24 cellular contexts compared by ENCODE assay signal in genomic region chr7:17623546-17624185, GRCh38.
DNase-seq lines count a peak whose midpoint lies in the region; ATAC-seq, FAIRE-seq and TF ChIP-seq lines count a peak whose summit lies in the region.
"Had no signal": no experiment of that assay in that cellular context is flagged by ENCODE, and none has a peak within 500 bp of the region (broad histone marks: within the 10 kb centered on the region; RNA-seq: fewer than 3 reads in every experiment).

No MANE protein-coding gene starts in this region.

- H3K27me3 Mint-ChIP-seq in stimulated activated memory B cell treated with anti-CD40 and anti-IgM and Interleukin-4, amounts not matched to agents 10 μg/mL and 1 μg/mL and 100 μg/mL, for 72 hours: no peaks in the 10 kb centered on the region
- H3K27me3 Mint-ChIP-seq: activated CD4-positive, alpha-beta T cell treated with anti-CD3 and anti-CD28 coated beads, Interleukin-2, amount 10 ng/mL, durations not matched to agents 7 days and 5 days; activated naive CD8-positive, alpha-beta T cell treated with anti-CD3 and anti-CD28 coated beads for 36 hours had no signal

- H3K36me3 ChIP-seq in Panc1 (ENCODE audit: control insufficient read depth, insufficient read depth, low read length): no peaks in the 10 kb centered on the region
- H3K36me3 ChIP-seq: BLaER1 treated with 17β-estradiol and CSF1 and Interleukin-3, amounts not matched to agents 10 nM and 100 nM; gastrocnemius medialis had no signal

- ATAC-seq in Panc1: no peak
- peak; percentile 9 for ATAC-seq in stimulated activated memory B cell treated with anti-CD40 and anti-IgM and Interleukin-4, amounts not matched to agents 10 μg/mL and 1 μg/mL and 100 μg/mL, for 72 hours
- ATAC-seq in GM18867 (IDR thresholded peaks at IDR 0.05; ENCODE audit: unreplicated experiment): no peak
- ATAC-seq: gastrocnemius medialis had no signal

- no peak overlapping the region for H3K4me3 Mint-ChIP-seq in stimulated activated memory B cell treated with anti-CD40 and anti-IgM and Interleukin-4, amounts not matched to agents 10 μg/mL and 1 μg/mL and 100 μg/mL, for 72 hours
- H3K4me3 Mint-ChIP-seq: activated CD4-positive, alpha-beta T cell treated with anti-CD3 and anti-CD28 coated beads, Interleukin-2, amount 10 ng/mL, durations not matched to agents 7 days and 5 days; activated naive CD8-positive, alpha-beta T cell treated with anti-CD3 and anti-CD28 coated beads for 36 hours had no signal

- no peak for TF ChIP-seq CTCF in Panc1 (IDR thresholded peaks at IDR 0.05)

- in situ Hi-C loops in Panc1 (cut with HindIII; ENCODE audit: low pct_unique_long_range_greater_than_20kb, low sequenced_read_pairs): no loop called here

- intact Hi-C loops in Panc1 (cut with micrococcal nuclease; ENCODE audit: unreplicated experiment): no loop called here

- H3K4me1 ChIP-seq in Panc1 (ENCODE audit: control insufficient read depth, insufficient read depth, low read length): peaks cover 22% of the 10 kb centered on the region
- H3K4me1 ChIP-seq: gastrocnemius medialis had no signal

- H3K4me3 ChIP-seq in Panc1 (ENCODE audit: low read depth in 2 of 2, low read length in 2 of 2): no peak overlapping the region
- H3K4me3 ChIP-seq: BLaER1 treated with 17β-estradiol and CSF1 and Interleukin-3, amounts not matched to agents 10 nM and 100 nM; dorsolateral prefrontal cortex; gastrocnemius medialis; lung had no signal

- no TSS peak for BruUV-seq in Panc1 (replicated peaks; lab: Mats Ljungman, UMichigan)

- no peaks in the 10 kb centered on the region for H3K9me3 Mint-ChIP-seq in stimulated activated memory B cell treated with anti-CD40 and anti-IgM and Interleukin-4, amounts not matched to agents 10 μg/mL and 1 μg/mL and 100 μg/mL, for 72 hours
- H3K9me3 Mint-ChIP-seq: activated CD4-positive, alpha-beta T cell treated with anti-CD3 and anti-CD28 coated beads, Interleukin-2, amount 10 ng/mL, durations not matched to agents 7 days and 5 days; activated T-helper 2 cell treated with anti-CD3 and anti-CD28 coated beads, Interferon-gamma antibody, Interleukin-2, Interleukin-4, amounts not matched to agents 10 μg/mL and 5 μg/mL and 100 μg/mL, durations not matched to agents 14 hours and 24 hours and 36 hours had no signal

- DNase-seq in NCI-H82 (lab: John Stamatoyannopoulos, UW) (peak; percentile 52), NCI-H82 treated with DMSO at 0.1 percent for 48 hours (lab: John Stamatoyannopoulos, UW; ENCODE audit: unreplicated experiment) (no peak), Panc1 (ENCODE audit: low read depth, low spot score) (no peak), fibroblast of gingiva (ENCODE audit: low read depth) (peak; percentile 23), NCI-H2081 (lab: John Stamatoyannopoulos, UW) (no peak), GM12891 (ENCODE audit: insufficient read length, low spot score) (no peak)
- DNase-seq: activated CD4-positive, alpha-beta T cell treated with anti-CD3 and anti-CD28 coated beads, Interleukin-2, amount 10 ng/mL, durations not matched to agents 7 days and 5 days; activated naive CD8-positive, alpha-beta T cell treated with anti-CD3 and anti-CD28 coated beads for 36 hours; dorsolateral prefrontal cortex; gastrocnemius medialis; hypothalamus; NCI-H1092 treated with DMSO at 0.1 percent for 48 hours; NCI-H2081 treated with DMSO at 0.1 percent for 48 hours; NCI-H510A; Right ventricle myocardium superior had no signal

- no peaks in the 10 kb centered on the region for H3K27me3 ChIP-seq in Panc1 (ENCODE audit: control insufficient read depth, insufficient read depth, low read length)
- H3K27me3 ChIP-seq: BLaER1 treated with 17β-estradiol and CSF1 and Interleukin-3, amounts not matched to agents 10 nM and 100 nM; dorsolateral prefrontal cortex; gastrocnemius medialis had no signal

- POLR2A ChIA-PET in Panc1 (lab: Charles Lee): no interaction called here

- H3K36me3 Mint-ChIP-seq in stimulated activated memory B cell treated with anti-CD40 and anti-IgM and Interleukin-4, amounts not matched to agents 10 μg/mL and 1 μg/mL and 100 μg/mL, for 72 hours: no peaks in the 10 kb centered on the region
- H3K36me3 Mint-ChIP-seq: activated naive CD8-positive, alpha-beta T cell treated with anti-CD3 and anti-CD28 coated beads for 36 hours had no signal

- CTCF ChIA-PET in Panc1 (lab: Charles Lee): interaction anchor here (1.6 kb wide), 1 partner anchor 17 kb away, joined by 5 read pairs; no protein-coding TSS in a partner anchor

- no peak for TF ChIP-seq POLR2A in GM12891 (IDR thresholded peaks at IDR 0.05; ENCODE audit: low read depth, low read length)

- no peak overlapping the region for H3K27ac Mint-ChIP-seq in stimulated activated memory B cell treated with anti-CD40 and anti-IgM and Interleukin-4, amounts not matched to agents 10 μg/mL and 1 μg/mL and 100 μg/mL, for 72 hours
- H3K27ac Mint-ChIP-seq: activated CD4-positive, alpha-beta T cell treated with anti-CD3 and anti-CD28 coated beads, Interleukin-2, amount 10 ng/mL, durations not matched to agents 7 days and 5 days; activated naive CD8-positive, alpha-beta T cell treated with anti-CD3 and anti-CD28 coated beads for 36 hours; activated T-helper 2 cell treated with anti-CD3 and anti-CD28 coated beads, Interferon-gamma antibody, Interleukin-2, Interleukin-4, amounts not matched to agents 10 μg/mL and 5 μg/mL and 100 μg/mL, durations not matched to agents 14 hours and 24 hours and 36 hours had no signal

- H3K4me1 Mint-ChIP-seq in stimulated activated memory B cell treated with anti-CD40 and anti-IgM and Interleukin-4, amounts not matched to agents 10 μg/mL and 1 μg/mL and 100 μg/mL, for 72 hours: no peaks in the 10 kb centered on the region
- H3K4me1 Mint-ChIP-seq: activated CD4-positive, alpha-beta T cell treated with anti-CD3 and anti-CD28 coated beads, Interleukin-2, amount 10 ng/mL, durations not matched to agents 7 days and 5 days; activated naive CD8-positive, alpha-beta T cell treated with anti-CD3 and anti-CD28 coated beads for 36 hours had no signal

- FAIRE-seq in GM12891 (lab: Jason Lieb, UNC): no peak
- FAIRE-seq: A204.1, bronchial epithelial cell, D721Med, HTR-8/SVneo had no signal

- H3K27ac ChIP-seq in Panc1 (ENCODE audit: low read length): peak overlapping the region; percentile 20; the same call in 1 of the 2 replicates
- H3K27ac ChIP-seq: BLaER1 treated with 17β-estradiol and CSF1 and Interleukin-3, amounts not matched to agents 10 nM and 100 nM; dorsolateral prefrontal cortex; gastrocnemius medialis had no signal

- no peaks in the 10 kb centered on the region for H3K9me3 ChIP-seq in Panc1 (ENCODE audit: control insufficient read depth, insufficient read depth, low read depth, low read length)
- H3K9me3 ChIP-seq: gastrocnemius medialis had no signal

TF ChIP-seq in GM12891, 5 proteins besides CTCF, POLR2A, EP300 and RAD21:
- TF ChIP-seq PAX5 (IDR thresholded peaks at IDR 0.05; ENCODE audit: insufficient read depth, low read length, severe bottlenecking): no peak

Comparison
In these comparisons a context has a peak if more than half of its experiments do, and no peak if none do; other contexts are left out.
1. DNase-seq: peak in NCI-H82 (single experiment) and fibroblast of gingiva (single experiment); none in NCI-H82 treated with DMSO at 0.1 percent for 48 hours (single experiment), Panc1 (single experiment), NCI-H2081 (0 of 2) and GM12891 (single experiment).